In genomic region chr17:44773140-44773539, GRCh38 we compare ENCODE assay signal across 17 cellular contexts.
"Had no signal": no experiment of that assay in that cellular context is flagged by ENCODE, and none has a peak within 500 bp of the region (broad histone marks: within the 10 kb centered on the region; RNA-seq: fewer than 3 reads in every experiment).

No MANE protein-coding gene starts in this region.

- H3K36me3 ChIP-seq: left ventricle myocardium inferior, lower lobe of right lung, neutrophil, sigmoid colon had no signal

- H3K27ac ChIP-seq: coronary artery, foreskin keratinocyte, left ventricle myocardium inferior, lower lobe of right lung, neutrophil, sigmoid colon, skin epidermis had no signal

- FAIRE-seq: endothelial cell of umbilical vein, kidney had no signal

- ATAC-seq: foreskin keratinocyte, left cardiac atrium, lower lobe of right lung had no signal

- H3K4me1 ChIP-seq: foreskin keratinocyte had no signal

- DNase-seq: effector CD4-positive, alpha-beta T cell; endodermal cell; erythroblast; foreskin keratinocyte; kidney; left cardiac atrium; left ventricle myocardium inferior; lower lobe of right lung; midbrain; posterior cingulate gyrus; sigmoid colon; stimulated activated naive CD4-positive, alpha-beta T cell treated with Interleukin-2 at 50 U/mL for 16 hours; trophoblast cell had no signal

- H3K9me3 ChIP-seq: left ventricle myocardium inferior, lower lobe of right lung, neutrophil, sigmoid colon had no signal

- H3K4me3 ChIP-seq: coronary artery, left ventricle myocardium inferior, lower lobe of right lung, sigmoid colon, skin epidermis had no signal
